1 cellular context compared by ENCODE assay signal in the genomic region with DNA sequence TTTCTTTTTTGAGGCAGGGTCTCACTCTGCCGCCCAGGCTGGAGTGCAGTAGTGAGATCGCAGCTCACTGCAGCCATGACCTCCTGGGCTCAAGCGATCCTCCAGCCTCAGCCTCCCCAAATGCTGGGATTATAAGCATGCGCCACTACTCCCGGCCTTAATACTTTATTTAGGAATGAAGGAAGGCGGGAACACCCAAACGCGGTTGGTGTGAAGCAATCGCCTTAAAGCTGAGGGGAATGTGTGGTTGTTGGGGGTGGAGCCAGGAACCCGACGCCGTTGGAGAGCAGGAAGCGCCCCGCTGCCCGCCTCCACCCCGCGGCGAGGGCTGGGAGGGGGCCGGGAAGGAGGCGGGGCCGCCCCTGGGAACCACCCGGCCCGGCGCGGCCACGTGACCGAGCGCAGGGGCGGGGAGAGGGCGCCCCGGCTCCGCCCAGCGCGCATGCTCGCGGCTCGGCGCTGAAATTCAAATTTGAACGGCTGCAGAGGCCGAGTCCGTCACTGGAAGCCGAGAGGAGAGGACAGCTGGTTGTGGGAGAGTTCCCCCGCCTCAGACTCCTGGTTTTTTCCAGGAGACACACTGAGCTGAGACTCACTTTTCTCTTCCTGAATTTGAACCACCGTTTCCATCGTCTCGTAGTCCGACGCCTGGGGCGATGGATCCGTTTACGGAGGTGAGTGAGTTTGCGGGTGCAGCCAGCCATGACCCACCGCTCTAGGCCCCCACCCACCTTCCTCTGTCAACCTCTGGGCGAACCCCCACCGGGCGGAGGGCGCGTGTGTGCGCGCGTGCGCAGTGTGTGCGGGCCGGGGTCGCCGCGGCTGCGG.
TF ChIP-seq lines count a peak whose summit lies in the region.

A gene with protein sequence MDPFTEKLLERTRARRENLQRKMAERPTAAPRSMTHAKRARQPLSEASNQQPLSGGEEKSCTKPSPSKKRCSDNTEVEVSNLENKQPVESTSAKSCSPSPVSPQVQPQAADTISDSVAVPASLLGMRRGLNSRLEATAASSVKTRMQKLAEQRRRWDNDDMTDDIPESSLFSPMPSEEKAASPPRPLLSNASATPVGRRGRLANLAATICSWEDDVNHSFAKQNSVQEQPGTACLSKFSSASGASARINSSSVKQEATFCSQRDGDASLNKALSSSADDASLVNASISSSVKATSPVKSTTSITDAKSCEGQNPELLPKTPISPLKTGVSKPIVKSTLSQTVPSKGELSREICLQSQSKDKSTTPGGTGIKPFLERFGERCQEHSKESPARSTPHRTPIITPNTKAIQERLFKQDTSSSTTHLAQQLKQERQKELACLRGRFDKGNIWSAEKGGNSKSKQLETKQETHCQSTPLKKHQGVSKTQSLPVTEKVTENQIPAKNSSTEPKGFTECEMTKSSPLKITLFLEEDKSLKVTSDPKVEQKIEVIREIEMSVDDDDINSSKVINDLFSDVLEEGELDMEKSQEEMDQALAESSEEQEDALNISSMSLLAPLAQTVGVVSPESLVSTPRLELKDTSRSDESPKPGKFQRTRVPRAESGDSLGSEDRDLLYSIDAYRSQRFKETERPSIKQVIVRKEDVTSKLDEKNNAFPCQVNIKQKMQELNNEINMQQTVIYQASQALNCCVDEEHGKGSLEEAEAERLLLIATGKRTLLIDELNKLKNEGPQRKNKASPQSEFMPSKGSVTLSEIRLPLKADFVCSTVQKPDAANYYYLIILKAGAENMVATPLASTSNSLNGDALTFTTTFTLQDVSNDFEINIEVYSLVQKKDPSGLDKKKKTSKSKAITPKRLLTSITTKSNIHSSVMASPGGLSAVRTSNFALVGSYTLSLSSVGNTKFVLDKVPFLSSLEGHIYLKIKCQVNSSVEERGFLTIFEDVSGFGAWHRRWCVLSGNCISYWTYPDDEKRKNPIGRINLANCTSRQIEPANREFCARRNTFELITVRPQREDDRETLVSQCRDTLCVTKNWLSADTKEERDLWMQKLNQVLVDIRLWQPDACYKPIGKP (plus strand): TSS at position 492 of the 828 bp plus-strand sequence. CDS start 165 bp downstream, at position 657.

TF ChIP-seq in WTC11, 78 proteins besides CTCF, POLR2A, EP300 and RAD21 (continued from another document):
- TF ChIP-seq JAZF1 (CRISPR knock-in tag; IDR thresholded peaks at IDR 0.05) = no peak
- TF ChIP-seq, protein P1, sequence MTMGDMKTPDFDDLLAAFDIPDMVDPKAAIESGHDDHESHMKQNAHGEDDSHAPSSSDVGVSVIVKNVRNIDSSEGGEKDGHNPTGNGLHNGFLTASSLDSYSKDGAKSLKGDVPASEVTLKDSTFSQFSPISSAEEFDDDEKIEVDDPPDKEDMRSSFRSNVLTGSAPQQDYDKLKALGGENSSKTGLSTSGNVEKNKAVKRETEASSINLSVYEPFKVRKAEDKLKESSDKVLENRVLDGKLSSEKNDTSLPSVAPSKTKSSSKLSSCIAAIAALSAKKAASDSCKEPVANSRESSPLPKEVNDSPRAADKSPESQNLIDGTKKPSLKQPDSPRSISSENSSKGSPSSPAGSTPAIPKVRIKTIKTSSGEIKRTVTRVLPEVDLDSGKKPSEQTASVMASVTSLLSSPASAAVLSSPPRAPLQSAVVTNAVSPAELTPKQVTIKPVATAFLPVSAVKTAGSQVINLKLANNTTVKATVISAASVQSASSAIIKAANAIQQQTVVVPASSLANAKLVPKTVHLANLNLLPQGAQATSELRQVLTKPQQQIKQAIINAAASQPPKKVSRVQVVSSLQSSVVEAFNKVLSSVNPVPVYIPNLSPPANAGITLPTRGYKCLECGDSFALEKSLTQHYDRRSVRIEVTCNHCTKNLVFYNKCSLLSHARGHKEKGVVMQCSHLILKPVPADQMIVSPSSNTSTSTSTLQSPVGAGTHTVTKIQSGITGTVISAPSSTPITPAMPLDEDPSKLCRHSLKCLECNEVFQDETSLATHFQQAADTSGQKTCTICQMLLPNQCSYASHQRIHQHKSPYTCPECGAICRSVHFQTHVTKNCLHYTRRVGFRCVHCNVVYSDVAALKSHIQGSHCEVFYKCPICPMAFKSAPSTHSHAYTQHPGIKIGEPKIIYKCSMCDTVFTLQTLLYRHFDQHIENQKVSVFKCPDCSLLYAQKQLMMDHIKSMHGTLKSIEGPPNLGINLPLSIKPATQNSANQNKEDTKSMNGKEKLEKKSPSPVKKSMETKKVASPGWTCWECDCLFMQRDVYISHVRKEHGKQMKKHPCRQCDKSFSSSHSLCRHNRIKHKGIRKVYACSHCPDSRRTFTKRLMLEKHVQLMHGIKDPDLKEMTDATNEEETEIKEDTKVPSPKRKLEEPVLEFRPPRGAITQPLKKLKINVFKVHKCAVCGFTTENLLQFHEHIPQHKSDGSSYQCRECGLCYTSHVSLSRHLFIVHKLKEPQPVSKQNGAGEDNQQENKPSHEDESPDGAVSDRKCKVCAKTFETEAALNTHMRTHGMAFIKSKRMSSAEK (CRISPR knock-in tag; IDR thresholded peaks at IDR 0.05; ENCODE audit: borderline replicate concordance) = no peak
- TF ChIP-seq ZNF416 (CRISPR knock-in tag; IDR thresholded peaks at IDR 0.05) = no peak
- TF ChIP-seq, protein P2, sequence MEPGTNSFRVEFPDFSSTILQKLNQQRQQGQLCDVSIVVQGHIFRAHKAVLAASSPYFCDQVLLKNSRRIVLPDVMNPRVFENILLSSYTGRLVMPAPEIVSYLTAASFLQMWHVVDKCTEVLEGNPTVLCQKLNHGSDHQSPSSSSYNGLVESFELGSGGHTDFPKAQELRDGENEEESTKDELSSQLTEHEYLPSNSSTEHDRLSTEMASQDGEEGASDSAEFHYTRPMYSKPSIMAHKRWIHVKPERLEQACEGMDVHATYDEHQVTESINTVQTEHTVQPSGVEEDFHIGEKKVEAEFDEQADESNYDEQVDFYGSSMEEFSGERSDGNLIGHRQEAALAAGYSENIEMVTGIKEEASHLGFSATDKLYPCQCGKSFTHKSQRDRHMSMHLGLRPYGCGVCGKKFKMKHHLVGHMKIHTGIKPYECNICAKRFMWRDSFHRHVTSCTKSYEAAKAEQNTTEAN (CRISPR knock-in tag; IDR thresholded peaks at IDR 0.05) = 0 out of 2 replicates have a peak, but pooled peaks have one; percentile 41
- TF ChIP-seq, protein P3, sequence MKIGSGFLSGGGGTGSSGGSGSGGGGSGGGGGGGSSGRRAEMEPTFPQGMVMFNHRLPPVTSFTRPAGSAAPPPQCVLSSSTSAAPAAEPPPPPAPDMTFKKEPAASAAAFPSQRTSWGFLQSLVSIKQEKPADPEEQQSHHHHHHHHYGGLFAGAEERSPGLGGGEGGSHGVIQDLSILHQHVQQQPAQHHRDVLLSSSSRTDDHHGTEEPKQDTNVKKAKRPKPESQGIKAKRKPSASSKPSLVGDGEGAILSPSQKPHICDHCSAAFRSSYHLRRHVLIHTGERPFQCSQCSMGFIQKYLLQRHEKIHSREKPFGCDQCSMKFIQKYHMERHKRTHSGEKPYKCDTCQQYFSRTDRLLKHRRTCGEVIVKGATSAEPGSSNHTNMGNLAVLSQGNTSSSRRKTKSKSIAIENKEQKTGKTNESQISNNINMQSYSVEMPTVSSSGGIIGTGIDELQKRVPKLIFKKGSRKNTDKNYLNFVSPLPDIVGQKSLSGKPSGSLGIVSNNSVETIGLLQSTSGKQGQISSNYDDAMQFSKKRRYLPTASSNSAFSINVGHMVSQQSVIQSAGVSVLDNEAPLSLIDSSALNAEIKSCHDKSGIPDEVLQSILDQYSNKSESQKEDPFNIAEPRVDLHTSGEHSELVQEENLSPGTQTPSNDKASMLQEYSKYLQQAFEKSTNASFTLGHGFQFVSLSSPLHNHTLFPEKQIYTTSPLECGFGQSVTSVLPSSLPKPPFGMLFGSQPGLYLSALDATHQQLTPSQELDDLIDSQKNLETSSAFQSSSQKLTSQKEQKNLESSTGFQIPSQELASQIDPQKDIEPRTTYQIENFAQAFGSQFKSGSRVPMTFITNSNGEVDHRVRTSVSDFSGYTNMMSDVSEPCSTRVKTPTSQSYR (CRISPR knock-in tag; IDR thresholded peaks at IDR 0.05) = 0 out of 2 replicates have a peak, but pooled peaks have one; percentile 24
- 0 out of 2 replicates have a peak, but pooled peaks have one; percentile 59 for TF ChIP-seq EMX1 (CRISPR knock-in tag; IDR thresholded peaks at IDR 0.05)
- no peak; the same call in 1 of the 2 replicates for TF ChIP-seq TEAD4 (CRISPR knock-in tag; IDR thresholded peaks at IDR 0.05)
- TF ChIP-seq ETV6 (CRISPR knock-in tag; IDR thresholded peaks at IDR 0.05) = peak; percentile 32; the same call in 1 of the 2 replicates
- TF ChIP-seq ZNF423 (CRISPR knock-in tag; IDR thresholded peaks at IDR 0.05) = peak; percentile 98
- peak; percentile 6; the same call in 1 of the 2 replicates for TF ChIP-seq FOXP1 (CRISPR knock-in tag; IDR thresholded peaks at IDR 0.05; ENCODE audit: borderline replicate concordance)
- TF ChIP-seq, protein P4, sequence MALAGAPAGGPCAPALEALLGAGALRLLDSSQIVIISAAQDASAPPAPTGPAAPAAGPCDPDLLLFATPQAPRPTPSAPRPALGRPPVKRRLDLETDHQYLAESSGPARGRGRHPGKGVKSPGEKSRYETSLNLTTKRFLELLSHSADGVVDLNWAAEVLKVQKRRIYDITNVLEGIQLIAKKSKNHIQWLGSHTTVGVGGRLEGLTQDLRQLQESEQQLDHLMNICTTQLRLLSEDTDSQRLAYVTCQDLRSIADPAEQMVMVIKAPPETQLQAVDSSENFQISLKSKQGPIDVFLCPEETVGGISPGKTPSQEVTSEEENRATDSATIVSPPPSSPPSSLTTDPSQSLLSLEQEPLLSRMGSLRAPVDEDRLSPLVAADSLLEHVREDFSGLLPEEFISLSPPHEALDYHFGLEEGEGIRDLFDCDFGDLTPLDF (CRISPR knock-in tag; IDR thresholded peaks at IDR 0.05) = 0 out of 2 replicates have a peak, but pooled peaks have one; percentile 15
- TF ChIP-seq IRF2 (CRISPR knock-in tag; IDR thresholded peaks at IDR 0.05; ENCODE audit: borderline replicate concordance, low read depth) = no peak
- TF ChIP-seq ZBTB21 (CRISPR knock-in tag; IDR thresholded peaks at IDR 0.05; ENCODE audit: borderline replicate concordance) = no peak
- TF ChIP-seq RELA (CRISPR knock-in tag; IDR thresholded peaks at IDR 0.05; ENCODE audit: borderline replicate concordance) = no peak
- TF ChIP-seq, protein P5, sequence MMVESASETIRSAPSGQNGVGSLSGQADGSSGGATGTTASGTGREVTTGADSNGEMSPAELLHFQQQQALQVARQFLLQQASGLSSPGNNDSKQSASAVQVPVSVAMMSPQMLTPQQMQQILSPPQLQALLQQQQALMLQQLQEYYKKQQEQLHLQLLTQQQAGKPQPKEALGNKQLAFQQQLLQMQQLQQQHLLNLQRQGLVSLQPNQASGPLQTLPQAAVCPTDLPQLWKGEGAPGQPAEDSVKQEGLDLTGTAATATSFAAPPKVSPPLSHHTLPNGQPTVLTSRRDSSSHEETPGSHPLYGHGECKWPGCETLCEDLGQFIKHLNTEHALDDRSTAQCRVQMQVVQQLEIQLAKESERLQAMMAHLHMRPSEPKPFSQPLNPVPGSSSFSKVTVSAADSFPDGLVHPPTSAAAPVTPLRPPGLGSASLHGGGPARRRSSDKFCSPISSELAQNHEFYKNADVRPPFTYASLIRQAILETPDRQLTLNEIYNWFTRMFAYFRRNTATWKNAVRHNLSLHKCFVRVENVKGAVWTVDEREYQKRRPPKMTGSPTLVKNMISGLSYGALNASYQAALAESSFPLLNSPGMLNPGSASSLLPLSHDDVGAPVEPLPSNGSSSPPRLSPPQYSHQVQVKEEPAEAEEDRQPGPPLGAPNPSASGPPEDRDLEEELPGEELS (CRISPR knock-in tag; IDR thresholded peaks at IDR 0.05) = peak; percentile 53; the same call in 1 of the 2 replicates
- peak; percentile 98; the same call in 1 of the 2 replicates for TF ChIP-seq MYBL2 (CRISPR knock-in tag; IDR thresholded peaks at IDR 0.05)
- TF ChIP-seq, protein P6, sequence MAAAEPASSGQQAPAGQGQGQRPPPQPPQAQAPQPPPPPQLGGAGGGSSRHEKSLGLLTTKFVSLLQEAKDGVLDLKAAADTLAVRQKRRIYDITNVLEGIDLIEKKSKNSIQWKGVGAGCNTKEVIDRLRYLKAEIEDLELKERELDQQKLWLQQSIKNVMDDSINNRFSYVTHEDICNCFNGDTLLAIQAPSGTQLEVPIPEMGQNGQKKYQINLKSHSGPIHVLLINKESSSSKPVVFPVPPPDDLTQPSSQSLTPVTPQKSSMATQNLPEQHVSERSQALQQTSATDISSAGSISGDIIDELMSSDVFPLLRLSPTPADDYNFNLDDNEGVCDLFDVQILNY (CRISPR knock-in tag; IDR thresholded peaks at IDR 0.05) = peak; percentile 10; the same call in 1 of the 2 replicates
- TF ChIP-seq, protein P7, sequence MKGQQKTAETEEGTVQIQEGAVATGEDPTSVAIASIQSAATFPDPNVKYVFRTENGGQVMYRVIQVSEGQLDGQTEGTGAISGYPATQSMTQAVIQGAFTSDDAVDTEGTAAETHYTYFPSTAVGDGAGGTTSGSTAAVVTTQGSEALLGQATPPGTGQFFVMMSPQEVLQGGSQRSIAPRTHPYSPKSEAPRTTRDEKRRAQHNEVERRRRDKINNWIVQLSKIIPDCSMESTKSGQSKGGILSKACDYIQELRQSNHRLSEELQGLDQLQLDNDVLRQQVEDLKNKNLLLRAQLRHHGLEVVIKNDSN (CRISPR knock-in tag; IDR thresholded peaks at IDR 0.05) = peak; percentile 83
- peak; percentile 89 for TF ChIP-seq SP1 (CRISPR knock-in tag; conservative IDR thresholded peaks at IDR 0.05)
